In the genomic region with DNA sequence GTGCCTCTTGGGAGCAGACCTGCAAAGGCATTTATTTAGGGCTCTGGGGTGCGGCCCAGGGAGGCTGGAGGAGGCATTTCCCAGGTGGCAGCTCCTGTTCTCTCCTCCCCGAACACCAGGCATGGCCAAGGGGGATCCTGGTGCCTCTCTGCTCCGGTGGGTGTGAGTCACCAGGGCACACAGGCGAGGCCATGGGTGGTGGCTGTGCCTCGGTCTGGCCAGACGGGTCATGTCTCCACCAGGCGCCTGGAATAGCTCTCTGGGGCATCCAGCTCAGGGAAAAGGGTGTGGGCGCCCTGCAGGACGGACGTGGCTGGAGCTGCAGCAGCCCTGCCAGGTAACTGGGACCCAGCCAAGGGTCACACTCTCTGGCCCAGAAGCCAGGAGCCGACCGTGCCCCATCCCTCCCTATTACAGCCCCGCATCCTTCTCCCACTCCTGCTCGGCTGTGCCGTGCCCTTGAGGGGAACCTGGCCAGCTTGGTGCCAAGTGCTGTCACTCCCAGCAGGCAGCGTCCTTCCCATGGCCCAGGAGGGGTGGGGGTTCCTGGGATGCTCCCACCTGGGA, we compare ENCODE assay signal across 1 cellular context.
TF ChIP-seq lines count a peak whose summit lies in the region.

No MANE protein-coding gene starts in this region.

TF ChIP-seq in H1, 55 proteins besides CTCF, POLR2A, EP300 and RAD21 (continued from another document):
- TF ChIP-seq, protein P1, sequence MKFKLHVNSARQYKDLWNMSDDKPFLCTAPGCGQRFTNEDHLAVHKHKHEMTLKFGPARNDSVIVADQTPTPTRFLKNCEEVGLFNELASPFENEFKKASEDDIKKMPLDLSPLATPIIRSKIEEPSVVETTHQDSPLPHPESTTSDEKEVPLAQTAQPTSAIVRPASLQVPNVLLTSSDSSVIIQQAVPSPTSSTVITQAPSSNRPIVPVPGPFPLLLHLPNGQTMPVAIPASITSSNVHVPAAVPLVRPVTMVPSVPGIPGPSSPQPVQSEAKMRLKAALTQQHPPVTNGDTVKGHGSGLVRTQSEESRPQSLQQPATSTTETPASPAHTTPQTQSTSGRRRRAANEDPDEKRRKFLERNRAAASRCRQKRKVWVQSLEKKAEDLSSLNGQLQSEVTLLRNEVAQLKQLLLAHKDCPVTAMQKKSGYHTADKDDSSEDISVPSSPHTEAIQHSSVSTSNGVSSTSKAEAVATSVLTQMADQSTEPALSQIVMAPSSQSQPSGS (IDR thresholded peaks at IDR 0.05; ENCODE audit: low read length): no peak
- TF ChIP-seq CREB1 (IDR thresholded peaks at IDR 0.05) (no peak), EGR1 (IDR thresholded peaks at IDR 0.05; ENCODE audit: borderline replicate concordance, low read depth, low read length) (no peak), GTF2F1 (IDR thresholded peaks at IDR 0.05; ENCODE audit: borderline replicate concordance, low read depth, low read length) (no peak), KDM1A (IDR thresholded peaks at IDR 0.05; ENCODE audit: borderline replicate concordance, low read length) (no peak)
- TF ChIP-seq, protein P2, sequence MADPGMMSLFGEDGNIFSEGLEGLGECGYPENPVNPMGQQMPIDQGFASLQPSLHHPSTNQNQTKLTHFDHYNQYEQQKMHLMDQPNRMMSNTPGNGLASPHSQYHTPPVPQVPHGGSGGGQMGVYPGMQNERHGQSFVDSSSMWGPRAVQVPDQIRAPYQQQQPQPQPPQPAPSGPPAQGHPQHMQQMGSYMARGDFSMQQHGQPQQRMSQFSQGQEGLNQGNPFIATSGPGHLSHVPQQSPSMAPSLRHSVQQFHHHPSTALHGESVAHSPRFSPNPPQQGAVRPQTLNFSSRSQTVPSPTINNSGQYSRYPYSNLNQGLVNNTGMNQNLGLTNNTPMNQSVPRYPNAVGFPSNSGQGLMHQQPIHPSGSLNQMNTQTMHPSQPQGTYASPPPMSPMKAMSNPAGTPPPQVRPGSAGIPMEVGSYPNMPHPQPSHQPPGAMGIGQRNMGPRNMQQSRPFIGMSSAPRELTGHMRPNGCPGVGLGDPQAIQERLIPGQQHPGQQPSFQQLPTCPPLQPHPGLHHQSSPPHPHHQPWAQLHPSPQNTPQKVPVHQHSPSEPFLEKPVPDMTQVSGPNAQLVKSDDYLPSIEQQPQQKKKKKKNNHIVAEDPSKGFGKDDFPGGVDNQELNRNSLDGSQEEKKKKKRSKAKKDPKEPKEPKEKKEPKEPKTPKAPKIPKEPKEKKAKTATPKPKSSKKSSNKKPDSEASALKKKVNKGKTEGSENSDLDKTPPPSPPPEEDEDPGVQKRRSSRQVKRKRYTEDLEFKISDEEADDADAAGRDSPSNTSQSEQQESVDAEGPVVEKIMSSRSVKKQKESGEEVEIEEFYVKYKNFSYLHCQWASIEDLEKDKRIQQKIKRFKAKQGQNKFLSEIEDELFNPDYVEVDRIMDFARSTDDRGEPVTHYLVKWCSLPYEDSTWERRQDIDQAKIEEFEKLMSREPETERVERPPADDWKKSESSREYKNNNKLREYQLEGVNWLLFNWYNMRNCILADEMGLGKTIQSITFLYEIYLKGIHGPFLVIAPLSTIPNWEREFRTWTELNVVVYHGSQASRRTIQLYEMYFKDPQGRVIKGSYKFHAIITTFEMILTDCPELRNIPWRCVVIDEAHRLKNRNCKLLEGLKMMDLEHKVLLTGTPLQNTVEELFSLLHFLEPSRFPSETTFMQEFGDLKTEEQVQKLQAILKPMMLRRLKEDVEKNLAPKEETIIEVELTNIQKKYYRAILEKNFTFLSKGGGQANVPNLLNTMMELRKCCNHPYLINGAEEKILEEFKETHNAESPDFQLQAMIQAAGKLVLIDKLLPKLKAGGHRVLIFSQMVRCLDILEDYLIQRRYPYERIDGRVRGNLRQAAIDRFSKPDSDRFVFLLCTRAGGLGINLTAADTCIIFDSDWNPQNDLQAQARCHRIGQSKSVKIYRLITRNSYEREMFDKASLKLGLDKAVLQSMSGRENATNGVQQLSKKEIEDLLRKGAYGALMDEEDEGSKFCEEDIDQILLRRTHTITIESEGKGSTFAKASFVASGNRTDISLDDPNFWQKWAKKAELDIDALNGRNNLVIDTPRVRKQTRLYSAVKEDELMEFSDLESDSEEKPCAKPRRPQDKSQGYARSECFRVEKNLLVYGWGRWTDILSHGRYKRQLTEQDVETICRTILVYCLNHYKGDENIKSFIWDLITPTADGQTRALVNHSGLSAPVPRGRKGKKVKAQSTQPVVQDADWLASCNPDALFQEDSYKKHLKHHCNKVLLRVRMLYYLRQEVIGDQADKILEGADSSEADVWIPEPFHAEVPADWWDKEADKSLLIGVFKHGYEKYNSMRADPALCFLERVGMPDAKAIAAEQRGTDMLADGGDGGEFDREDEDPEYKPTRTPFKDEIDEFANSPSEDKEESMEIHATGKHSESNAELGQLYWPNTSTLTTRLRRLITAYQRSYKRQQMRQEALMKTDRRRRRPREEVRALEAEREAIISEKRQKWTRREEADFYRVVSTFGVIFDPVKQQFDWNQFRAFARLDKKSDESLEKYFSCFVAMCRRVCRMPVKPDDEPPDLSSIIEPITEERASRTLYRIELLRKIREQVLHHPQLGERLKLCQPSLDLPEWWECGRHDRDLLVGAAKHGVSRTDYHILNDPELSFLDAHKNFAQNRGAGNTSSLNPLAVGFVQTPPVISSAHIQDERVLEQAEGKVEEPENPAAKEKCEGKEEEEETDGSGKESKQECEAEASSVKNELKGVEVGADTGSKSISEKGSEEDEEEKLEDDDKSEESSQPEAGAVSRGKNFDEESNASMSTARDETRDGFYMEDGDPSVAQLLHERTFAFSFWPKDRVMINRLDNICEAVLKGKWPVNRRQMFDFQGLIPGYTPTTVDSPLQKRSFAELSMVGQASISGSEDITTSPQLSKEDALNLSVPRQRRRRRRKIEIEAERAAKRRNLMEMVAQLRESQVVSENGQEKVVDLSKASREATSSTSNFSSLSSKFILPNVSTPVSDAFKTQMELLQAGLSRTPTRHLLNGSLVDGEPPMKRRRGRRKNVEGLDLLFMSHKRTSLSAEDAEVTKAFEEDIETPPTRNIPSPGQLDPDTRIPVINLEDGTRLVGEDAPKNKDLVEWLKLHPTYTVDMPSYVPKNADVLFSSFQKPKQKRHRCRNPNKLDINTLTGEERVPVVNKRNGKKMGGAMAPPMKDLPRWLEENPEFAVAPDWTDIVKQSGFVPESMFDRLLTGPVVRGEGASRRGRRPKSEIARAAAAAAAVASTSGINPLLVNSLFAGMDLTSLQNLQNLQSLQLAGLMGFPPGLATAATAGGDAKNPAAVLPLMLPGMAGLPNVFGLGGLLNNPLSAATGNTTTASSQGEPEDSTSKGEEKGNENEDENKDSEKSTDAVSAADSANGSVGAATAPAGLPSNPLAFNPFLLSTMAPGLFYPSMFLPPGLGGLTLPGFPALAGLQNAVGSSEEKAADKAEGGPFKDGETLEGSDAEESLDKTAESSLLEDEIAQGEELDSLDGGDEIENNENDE (IDR thresholded peaks at IDR 0.05; ENCODE audit: insufficient replicate concordance, low read length): no peak
